In genomic region chr6:158870418-158870957, GRCh38 we compare ENCODE assay signal across 8 cellular contexts. TPM values are rescaled to one million over a fixed set of nuclear protein-coding genes. Genes with fewer than 3 reads are reported as not detected.
DNase-seq lines count a peak whose midpoint lies in the region; ATAC-seq, FAIRE-seq and TF ChIP-seq lines count a peak whose summit lies in the region.

No MANE protein-coding gene starts in this region.

- peak overlapping the region; percentile 95 to 100 (median 100) for H3K27ac Mint-ChIP-seq in naive thymus-derived CD8-positive, alpha-beta T cell

- H3K36me3 ChIP-seq in ascending aorta, result no peaks in the 10 kb centered on the region

- peak overlapping the region; percentile 52 to 59 for H3K4me3 ChIP-seq in ascending aorta

- no peaks in the 10 kb centered on the region for H3K9me3 Mint-ChIP-seq in naive thymus-derived CD8-positive, alpha-beta T cell

- H3K4me3 Mint-ChIP-seq in naive thymus-derived CD8-positive, alpha-beta T cell, result peak overlapping the region; percentile 83 to 96 (median 92)

- DNase-seq in GM18507 (ENCODE audit: extremely low spot score, insufficient read length, low read depth) (no peak), ascending aorta (ENCODE audit: low spot score in 2 of 2) (no peak), DMS79 treated with DMSO at 0.1 percent for 48 hours (lab: John Stamatoyannopoulos, UW) (no peak), islet precursor cell (no peak), NCI-H128 (lab: John Stamatoyannopoulos, UW; ENCODE audit: unreplicated experiment) (no peak), DMS 273 treated with DMSO at 0.1 percent for 48 hours (lab: John Stamatoyannopoulos, UW) (no peak)
- DNase-seq in naive thymus-derived CD8-positive, alpha-beta T cell, result peak in 1 of 10 donors; percentile 53

- no peaks in the 10 kb centered on the region for H3K4me1 ChIP-seq in ascending aorta

- FAIRE-seq in GM18507 (lab: Jason Lieb, UNC), result peak; percentile 36

- peak overlapping the region; percentile 47 to 55 for H3K27ac ChIP-seq in ascending aorta

- intact Hi-C loops in ascending aorta (cut with DNase I), result no loop called here

- H3K9me3 ChIP-seq in ascending aorta, result no peaks in the 10 kb centered on the region

- H3K27me3 Mint-ChIP-seq in naive thymus-derived CD8-positive, alpha-beta T cell, result no peaks in the 10 kb centered on the region

- no peak for TF ChIP-seq CTCF in ascending aorta (IDR thresholded peaks at IDR 0.05)

- H3K27me3 ChIP-seq in ascending aorta, result no peaks in the 10 kb centered on the region

- no peaks in the 10 kb centered on the region for H3K36me3 Mint-ChIP-seq in naive thymus-derived CD8-positive, alpha-beta T cell

- POLR2A ChIA-PET in naive thymus-derived CD8-positive, alpha-beta T cell (lab: Charles Lee), result interaction anchor here (0.9 to 4.5 kb wide), 15 partner anchors 13 to 211 kb away, joined by 3 to 189 read pairs (median 15); partner anchors contain the start of gene EZR

- ATAC-seq in HG03045 (IDR thresholded peaks at IDR 0.05; ENCODE audit: unreplicated experiment), result peak; percentile 21
- peak in 1 of 2 donors; percentile 27 for ATAC-seq in naive thymus-derived CD8-positive, alpha-beta T cell

- peaks cover 5 to 54% (median 30%) of the 10 kb centered on the region in 4 donors for H3K4me1 Mint-ChIP-seq in naive thymus-derived CD8-positive, alpha-beta T cell

RNA-seq across cellular contexts. Expression of gene EZR, which starts 51.3 kb away (rescaled TPM):
- total RNA-seq in ascending aorta, result 49.7 TPM
- total RNA-seq in naive thymus-derived CD8-positive, alpha-beta T cell, result 100 to 1,000 TPM; 202 to 212 TPM
- polyA plus RNA-seq in naive thymus-derived CD8-positive, alpha-beta T cell, result 100 to 1,000 TPM; 127 to 168 (median 143) TPM
